25 cellular contexts compared by ENCODE assay signal in genomic region chr2:230955163-230955779, GRCh38. TPM values are rescaled to one million over a fixed set of nuclear protein-coding genes. Genes with fewer than 3 reads are reported as not detected.
DNase-seq lines count a peak whose midpoint lies in the region; ATAC-seq and TF ChIP-seq lines count a peak whose summit lies in the region.
"Had no signal": no experiment of that assay in that cellular context is flagged by ENCODE, and none has a peak within 500 bp of the region (broad histone marks: within the 10 kb centered on the region; RNA-seq: fewer than 3 reads in every experiment).

No MANE protein-coding gene starts in this region.

- ATAC-seq in activated CD4-positive, alpha-beta T cell treated with anti-CD3 and anti-CD28 coated beads for 36 hours: peak; percentile 28
- ATAC-seq in natural killer cell treated with Interleukin-12 subunit alpha and Interleukin-12 subunit beta and Interleukin-15 and Interleukin-18, amount 100 ng/mL, for 72 hours: no peak
- ATAC-seq in natural killer cell (no peak), gastroesophageal sphincter (no peak)
- ATAC-seq in stimulated activated memory B cell treated with anti-CD40 and anti-IgM and Interleukin-4, amounts not matched to agents 10 μg/mL and 1 μg/mL and 100 μg/mL, for 72 hours: no peak

- intact Hi-C loops in activated CD4-positive, alpha-beta T cell treated with anti-CD3 and anti-CD28 coated beads for 36 hours (cut with DNase I, micrococcal nuclease): loop anchor here (2.0 to 10.0 kb wide), 3 partner anchors 30 to 510 kb away; no protein-coding TSS in a partner anchor
- intact Hi-C loops in natural killer cell (cut with micrococcal nuclease): no loop called here

- peaks cover 32% of the 10 kb centered on the region for H3K27me3 ChIP-seq in gastroesophageal sphincter
- H3K27me3 ChIP-seq: Peyer's patch had no signal

- H3K36me3 ChIP-seq in gastroesophageal sphincter: no peaks in the 10 kb centered on the region
- H3K36me3 ChIP-seq: BLaER1 treated with 17β-estradiol and CSF1 and Interleukin-3, amounts not matched to agents 10 nM and 100 nM; MG63; Peyer's patch had no signal

- POLR2A ChIA-PET in activated CD4-positive, alpha-beta T cell treated with anti-CD3 and anti-CD28 coated beads for 36 hours (lab: Charles Lee): interaction anchor here (1.5 kb wide), 1 partner anchor 29 kb away, joined by 3 read pairs; no protein-coding TSS in a partner anchor
- POLR2A ChIA-PET in HEK293T (lab: Yijun Ruan, JAX): no interaction called here

- peaks cover 34% of the 10 kb centered on the region for H3K27me3 Mint-ChIP-seq in activated CD4-positive, alpha-beta T cell treated with anti-CD3 and anti-CD28 coated beads for 36 hours
- peaks cover 45 to 61% of the 10 kb centered on the region in 2 donors for H3K27me3 Mint-ChIP-seq in natural killer cell treated with Interleukin-12 subunit alpha and Interleukin-12 subunit beta and Interleukin-15 and Interleukin-18, amount 100 ng/mL, for 72 hours
- peaks cover 56 to 71% of the 10 kb centered on the region in 2 donors for H3K27me3 Mint-ChIP-seq in natural killer cell (ENCODE audit: low read depth in 2 of 2)
- H3K27me3 Mint-ChIP-seq in activated naive CD8-positive, alpha-beta T cell treated with anti-CD3 and anti-CD28 coated beads for 36 hours: peaks cover 39% of the 10 kb centered on the region
- H3K27me3 Mint-ChIP-seq in stimulated activated memory B cell treated with anti-CD40 and anti-IgM and Interleukin-4, amounts not matched to agents 10 μg/mL and 1 μg/mL and 100 μg/mL, for 72 hours: peaks cover 31% of the 10 kb centered on the region

- no peak for TF ChIP-seq EP300 in gastroesophageal sphincter (IDR thresholded peaks at IDR 0.05)

- peaks cover 0 to 11% (median 3%) of the 10 kb centered on the region in 3 donors for H3K4me1 ChIP-seq in gastroesophageal sphincter

- TF ChIP-seq POLR2A in gastroesophageal sphincter (IDR thresholded peaks at IDR 0.05): no peak

- TF ChIP-seq CTCF in natural killer cell (IDR thresholded peaks at IDR 0.05) (no peak), gastroesophageal sphincter (IDR thresholded peaks at IDR 0.05) (no peak)

- no peak overlapping the region for H3K4me3 Mint-ChIP-seq in activated CD4-positive, alpha-beta T cell treated with anti-CD3 and anti-CD28 coated beads for 36 hours
- peak overlapping the region; percentile 30 for H3K4me3 Mint-ChIP-seq in natural killer cell treated with Interleukin-12 subunit alpha and Interleukin-12 subunit beta and Interleukin-15 and Interleukin-18, amount 100 ng/mL, for 72 hours
- H3K4me3 Mint-ChIP-seq in natural killer cell: no peak overlapping the region
- no peak overlapping the region for H3K4me3 Mint-ChIP-seq in activated naive CD8-positive, alpha-beta T cell treated with anti-CD3 and anti-CD28 coated beads for 36 hours
- H3K4me3 Mint-ChIP-seq in stimulated activated memory B cell treated with anti-CD40 and anti-IgM and Interleukin-4, amounts not matched to agents 10 μg/mL and 1 μg/mL and 100 μg/mL, for 72 hours: no peak overlapping the region
- H3K4me3 Mint-ChIP-seq: CD4-positive, alpha-beta memory T cell; HFFc6 had no signal

- CTCF ChIA-PET in activated CD4-positive, alpha-beta T cell treated with anti-CD3 and anti-CD28 coated beads for 36 hours (lab: Charles Lee): interaction anchor here (1.2 to 1.6 kb wide), 3 partner anchors 32 to 131 kb away, joined by 3 to 9 read pairs (median 3); no protein-coding TSS in a partner anchor
- CTCF ChIA-PET in HEK293T (lab: Yijun Ruan, JAX): no interaction called here

- H3K36me3 Mint-ChIP-seq in activated CD4-positive, alpha-beta T cell treated with anti-CD3 and anti-CD28 coated beads for 36 hours (ENCODE audit: low read depth): peaks cover 5% of the 10 kb centered on the region
- peaks cover 8% of the 10 kb centered on the region for H3K36me3 Mint-ChIP-seq in natural killer cell treated with Interleukin-12 subunit alpha and Interleukin-12 subunit beta and Interleukin-15 and Interleukin-18, amount 100 ng/mL, for 72 hours
- H3K36me3 Mint-ChIP-seq in natural killer cell: no peaks in the 10 kb centered on the region
- peaks cover 10% of the 10 kb centered on the region for H3K36me3 Mint-ChIP-seq in activated naive CD8-positive, alpha-beta T cell treated with anti-CD3 and anti-CD28 coated beads for 36 hours
- peaks cover 15% of the 10 kb centered on the region for H3K36me3 Mint-ChIP-seq in stimulated activated memory B cell treated with anti-CD40 and anti-IgM and Interleukin-4, amounts not matched to agents 10 μg/mL and 1 μg/mL and 100 μg/mL, for 72 hours
- H3K36me3 Mint-ChIP-seq: CD4-positive, alpha-beta memory T cell had no signal

- H3K9me3 ChIP-seq in gastroesophageal sphincter: no peaks in the 10 kb centered on the region
- H3K9me3 ChIP-seq: Caco-2, MG63, Peyer's patch had no signal

- WGBS in gastroesophageal sphincter (ENCODE audit: low coverage in 1 of 2), 2 donors: 70 to 100% methylated on average over 2 of the region's 2 CpGs

- H3K27ac ChIP-seq in gastroesophageal sphincter: no peak overlapping the region
- H3K27ac ChIP-seq: 22Rv1, Peyer's patch had no signal

- no peak overlapping the region for H3K4me3 ChIP-seq in gastroesophageal sphincter
- H3K4me3 ChIP-seq: BLaER1 treated with 17β-estradiol and CSF1 and Interleukin-3, amounts not matched to agents 10 nM and 100 nM; MG63; Peyer's patch had no signal

- H3K27ac Mint-ChIP-seq in activated CD4-positive, alpha-beta T cell treated with anti-CD3 and anti-CD28 coated beads for 36 hours: peak overlapping the region; percentile 21
- H3K27ac Mint-ChIP-seq in natural killer cell treated with Interleukin-12 subunit alpha and Interleukin-12 subunit beta and Interleukin-15 and Interleukin-18, amount 100 ng/mL, for 72 hours: peak overlapping the region in 1 of 2 donors; percentile 64
- H3K27ac Mint-ChIP-seq in natural killer cell: no peak overlapping the region
- peak overlapping the region; percentile 22 for H3K27ac Mint-ChIP-seq in activated naive CD8-positive, alpha-beta T cell treated with anti-CD3 and anti-CD28 coated beads for 36 hours
- peak overlapping the region; percentile 62 for H3K27ac Mint-ChIP-seq in stimulated activated memory B cell treated with anti-CD40 and anti-IgM and Interleukin-4, amounts not matched to agents 10 μg/mL and 1 μg/mL and 100 μg/mL, for 72 hours
- H3K27ac Mint-ChIP-seq: CD4-positive, alpha-beta memory T cell; HFFc6 had no signal

- no peak for DNase-seq in activated CD4-positive, alpha-beta T cell treated with anti-CD3 and anti-CD28 coated beads for 36 hours
- DNase-seq in activated CD4-positive, alpha-beta T cell treated with anti-CD3 and anti-CD28 coated beads for 4 hours: no peak
- DNase-seq in natural killer cell treated with Interleukin-12 subunit alpha and Interleukin-12 subunit beta and Interleukin-15 and Interleukin-18, amount 100 ng/mL, for 72 hours (ENCODE audit: low spot score): no peak
- DNase-seq in natural killer cell (no peak), HEK293T (ENCODE audit: extremely low spot score) (no peak)
- DNase-seq in activated naive CD8-positive, alpha-beta T cell treated with anti-CD3 and anti-CD28 coated beads for 36 hours: no peak
- DNase-seq: ACHN; Caco-2; CD4-positive, alpha-beta memory T cell; DMS 273 treated with DMSO at 0.1 percent for 48 hours; DMS79 treated with DMSO at 0.1 percent for 48 hours; HFFc6; MG63; NCI-H1417; NCI-H1694 treated with DMSO at 0.1 percent for 48 hours; NCI-H2081 treated with DMSO at 0.1 percent for 48 hours; NCI-H2171 treated with DMSO at 0.1 percent for 48 hours; NCI-H524 treated with DMSO at 0.1 percent for 48 hours; Peyer's patch had no signal

- H3K9me3 Mint-ChIP-seq in activated CD4-positive, alpha-beta T cell treated with anti-CD3 and anti-CD28 coated beads for 36 hours (ENCODE audit: low read depth): no peaks in the 10 kb centered on the region
- H3K9me3 Mint-ChIP-seq in natural killer cell treated with Interleukin-12 subunit alpha and Interleukin-12 subunit beta and Interleukin-15 and Interleukin-18, amount 100 ng/mL, for 72 hours: no peaks in the 10 kb centered on the region
- no peaks in the 10 kb centered on the region for H3K9me3 Mint-ChIP-seq in natural killer cell
- peaks cover 2% of the 10 kb centered on the region for H3K9me3 Mint-ChIP-seq in activated naive CD8-positive, alpha-beta T cell treated with anti-CD3 and anti-CD28 coated beads for 36 hours
- peaks cover 3% of the 10 kb centered on the region for H3K9me3 Mint-ChIP-seq in stimulated activated memory B cell treated with anti-CD40 and anti-IgM and Interleukin-4, amounts not matched to agents 10 μg/mL and 1 μg/mL and 100 μg/mL, for 72 hours
- H3K9me3 Mint-ChIP-seq: HFFc6 had no signal

- H3K4me1 Mint-ChIP-seq in activated CD4-positive, alpha-beta T cell treated with anti-CD3 and anti-CD28 coated beads for 36 hours: peaks cover 58% of the 10 kb centered on the region
- H3K4me1 Mint-ChIP-seq in natural killer cell treated with Interleukin-12 subunit alpha and Interleukin-12 subunit beta and Interleukin-15 and Interleukin-18, amount 100 ng/mL, for 72 hours (ENCODE audit: low read depth in 2 of 2): peaks cover 33 to 72% of the 10 kb centered on the region in 2 donors
- peaks cover 14% of the 10 kb centered on the region in 2 donors for H3K4me1 Mint-ChIP-seq in natural killer cell
- H3K4me1 Mint-ChIP-seq in activated naive CD8-positive, alpha-beta T cell treated with anti-CD3 and anti-CD28 coated beads for 36 hours: peaks cover 58% of the 10 kb centered on the region
- H3K4me1 Mint-ChIP-seq in stimulated activated memory B cell treated with anti-CD40 and anti-IgM and Interleukin-4, amounts not matched to agents 10 μg/mL and 1 μg/mL and 100 μg/mL, for 72 hours: peaks cover 63% of the 10 kb centered on the region

TF ChIP-seq in HEK293T, 16 proteins besides CTCF, POLR2A, EP300 and RAD21 (continues in another document):
- no peak for TF ChIP-seq SUZ12 (IDR thresholded peaks at IDR 0.05)
- no peak for TF ChIP-seq HDGF (IDR thresholded peaks at IDR 0.05; ENCODE audit: borderline replicate concordance)
- TF ChIP-seq TARDBP (IDR thresholded peaks at IDR 0.05): no peak
- no peak for TF ChIP-seq FOXK2 (IDR thresholded peaks at IDR 0.05)
- TF ChIP-seq FOXA1 (IDR thresholded peaks at IDR 0.05): no peak
- TF ChIP-seq ZNF384 (IDR thresholded peaks at IDR 0.05): no peak

RNA-seq across cellular contexts. Expression of gene GPR55, which starts 30.2 kb away (rescaled TPM):
- total RNA-seq in activated CD4-positive, alpha-beta T cell treated with anti-CD3 and anti-CD28 coated beads for 36 hours: 1 to 10 TPM; 3.6 to 4.0 TPM
- 1 to 10 TPM in 1 of 2 donors, under 1 TPM in 1; 0.26 to 5.5 TPM for total RNA-seq in natural killer cell treated with Interleukin-12 subunit alpha and Interleukin-12 subunit beta and Interleukin-15 and Interleukin-18, amount 100 ng/mL, for 72 hours
- total RNA-seq in natural killer cell (1 to 10 TPM in 1 of 3 donors, under 1 TPM in 2; 0.09 to 1.1 (median 0.40) TPM), gastroesophageal sphincter (under 1 TPM in 2 of 4 donors, not detected in 2; 0.08 to 0.12 TPM)
- total RNA-seq in activated naive CD8-positive, alpha-beta T cell treated with anti-CD3 and anti-CD28 coated beads for 36 hours: 10 to 100 TPM; 18.8 to 20.4 TPM
- total RNA-seq: Caco-2, HFFc6, LHCN-M2 had no signal

RNA-seq across cellular contexts. Expression of gene SPATA3, which starts 40.6 kb away (rescaled TPM):
- 1 to 10 TPM; 1.1 to 1.3 TPM for total RNA-seq in activated CD4-positive, alpha-beta T cell treated with anti-CD3 and anti-CD28 coated beads for 36 hours
- total RNA-seq in natural killer cell treated with Interleukin-12 subunit alpha and Interleukin-12 subunit beta and Interleukin-15 and Interleukin-18, amount 100 ng/mL, for 72 hours: under 1 TPM in 1 of 2 donors, not detected in 1; 0.50 TPM
- total RNA-seq in natural killer cell: not detected
- total RNA-seq in activated naive CD8-positive, alpha-beta T cell treated with anti-CD3 and anti-CD28 coated beads for 36 hours: not detected
- total RNA-seq in gastroesophageal sphincter: not detected
- total RNA-seq: Caco-2; CD4-positive, alpha-beta memory T cell; HFFc6; LHCN-M2; OCI-LY7; Peyer's patch had no signal

Comparison
In these comparisons a context has a peak if more than half of its experiments do, and no peak if none do; other contexts are left out.
1. H3K27ac Mint-ChIP-seq: peak in activated CD4-positive, alpha-beta T cell treated with anti-CD3 and anti-CD28 coated beads for 36 hours (single experiment), activated naive CD8-positive, alpha-beta T cell treated with anti-CD3 and anti-CD28 coated beads for 36 hours (single experiment) and stimulated activated memory B cell treated with anti-CD40 and anti-IgM and Interleukin-4, amounts not matched to agents 10 μg/mL and 1 μg/mL and 100 μg/mL, for 72 hours (single experiment); none in natural killer cell (0 of 2).